Comparison of ENCODE assay signal across 10 cellular contexts in the genomic region with DNA sequence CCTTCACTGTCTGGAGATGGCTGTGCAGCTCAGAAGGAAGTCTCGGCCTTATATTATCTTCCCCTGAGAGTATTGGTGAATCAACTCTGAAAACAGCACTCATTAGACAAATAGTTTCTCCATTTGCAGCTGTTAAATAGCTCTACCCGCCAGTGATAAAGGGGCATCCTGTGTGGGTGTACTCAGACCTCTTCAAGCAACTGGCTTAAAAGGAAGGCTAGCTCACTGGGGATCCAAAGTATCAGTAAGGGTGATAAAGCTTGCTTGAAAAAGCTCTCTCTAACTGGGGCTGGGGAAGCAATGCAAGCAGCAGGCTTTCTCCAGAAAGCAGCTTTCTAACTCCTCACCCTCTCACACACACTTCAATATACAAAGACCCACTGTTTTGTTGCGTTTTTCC.
DNase-seq lines count a peak whose midpoint lies in the region; ATAC-seq and TF ChIP-seq lines count a peak whose summit lies in the region.
"Had no signal": no experiment of that assay in that cellular context is flagged by ENCODE, and none has a peak within 500 bp of the region (broad histone marks: within the 10 kb centered on the region; RNA-seq: fewer than 3 reads in every experiment).

No MANE protein-coding gene starts in this region.

- peak overlapping the region; percentile 51 for H3K4me3 ChIP-seq in effector memory CD4-positive, alpha-beta T cell (ENCODE audit: insufficient read depth, low read depth, low read length, poor library complexity, severe bottlenecking)
- H3K4me3 ChIP-seq: mucosa of descending colon had no signal

- H3K27ac Mint-ChIP-seq in osteocyte (ENCODE audit: unreplicated experiment), result no peak overlapping the region

- H3K4me1 ChIP-seq in effector memory CD4-positive, alpha-beta T cell (ENCODE audit: control insufficient read depth, insufficient read depth, low read length, poor library complexity, severe bottlenecking), result peaks cover 11% of the 10 kb centered on the region

- CTCF ChIA-PET in GM10248 (lab: Yijun Ruan, JAX), result interaction anchor here (0.8 to 3.7 kb wide), 6 partner anchors 10 to 180 kb away, joined by 3 to 13 read pairs (median 5); no protein-coding TSS in a partner anchor

- H3K9me3 Mint-ChIP-seq in osteocyte (ENCODE audit: unreplicated experiment), result no peaks in the 10 kb centered on the region

- no peak overlapping the region for H3K4me3 Mint-ChIP-seq in osteocyte (ENCODE audit: unreplicated experiment)

- no peaks in the 10 kb centered on the region for H3K36me3 ChIP-seq in effector memory CD4-positive, alpha-beta T cell (ENCODE audit: control insufficient read depth, insufficient read depth, low read length)

- ATAC-seq in GM19397 (IDR thresholded peaks at IDR 0.05; ENCODE audit: unreplicated experiment) (peak; percentile 32), HG03354 (IDR thresholded peaks at IDR 0.05; ENCODE audit: poor library complexity, severe bottlenecking, unreplicated experiment) (peak; percentile 42)

- no peaks in the 10 kb centered on the region for H3K4me1 Mint-ChIP-seq in osteocyte (ENCODE audit: unreplicated experiment)

- peaks cover 29% of the 10 kb centered on the region for H3K27me3 Mint-ChIP-seq in osteocyte (ENCODE audit: unreplicated experiment)

- H3K9me3 ChIP-seq in effector memory CD4-positive, alpha-beta T cell (ENCODE audit: control insufficient read depth, low read length), result no peaks in the 10 kb centered on the region
- H3K9me3 ChIP-seq: mucosa of descending colon had no signal

- POLR2A ChIA-PET in GM10248 (lab: Yijun Ruan, JAX), result interaction anchor here (0.7 kb wide), 1 partner anchor 10 kb away, joined by 3 read pairs; no protein-coding TSS in a partner anchor

- H3K27ac ChIP-seq in effector memory CD4-positive, alpha-beta T cell (ENCODE audit: insufficient read depth, low read length, poor library complexity, severe bottlenecking), result peak overlapping the region; percentile 70

- DNase-seq in GM10248 (ENCODE audit: extremely low spot score), result peak; percentile 18
- DNase-seq in effector memory CD4-positive, alpha-beta T cell, result no peak
- no peak for DNase-seq in osteocyte (ENCODE audit: extremely low spot score, unreplicated experiment)
- DNase-seq in NCI-H510A (lab: John Stamatoyannopoulos, UW), result no peak
- DNase-seq in ecto neural progenitor cell (ENCODE audit: low spot score), result no peak
- DNase-seq in SIG-M5 (lab: John Stamatoyannopoulos, UW), result no peak
- DNase-seq: DMS153, mucosa of descending colon had no signal

- H3K36me3 Mint-ChIP-seq in osteocyte (ENCODE audit: unreplicated experiment), result no peaks in the 10 kb centered on the region

- H3K27me3 ChIP-seq in effector memory CD4-positive, alpha-beta T cell (replicated peaks; ENCODE audit: control insufficient read depth, insufficient read depth, low read length, poor library complexity, severe bottlenecking), result no peaks in the 10 kb centered on the region

- no peak for TF ChIP-seq CTCF in GM10248 (IDR thresholded peaks at IDR 0.05; ENCODE audit: control extremely low read depth, extremely low read depth, low read depth, missing control alignments)
- TF ChIP-seq CTCF in osteocyte (IDR thresholded peaks at IDR 0.05), result no peak
